Comparison of ENCODE assay signal across 9 cellular contexts in genomic region chr2:101327863-101328394, GRCh38. TPM values are rescaled to one million over a fixed set of nuclear protein-coding genes. Genes with fewer than 3 reads are reported as not detected.
A peak's percentile ranks its signal among the peaks of the same experiment; 100 is the strongest.
DNase-seq lines count a peak whose midpoint lies in the region; ATAC-seq, FAIRE-seq and TF ChIP-seq lines count a peak whose summit lies in the region.
"Had no signal": no experiment of that assay in that cellular context is flagged by ENCODE, and none has a peak within 500 bp of the region (broad histone marks: within the 10 kb centered on the region; RNA-seq: fewer than 3 reads in every experiment).

No MANE protein-coding gene starts in this region.

- H3K36me3 ChIP-seq in HepG2 (replicated peaks in 1 of 2; ENCODE audit: control insufficient read depth in 1 of 2, insufficient read depth in 2 of 2, low read length in 2 of 2): no peaks in the 10 kb centered on the region

- H3K4me3 ChIP-seq in right cardiac atrium (ENCODE audit: low read length): no peak overlapping the region
- H3K4me3 ChIP-seq in HepG2 (replicated peaks in 1 of 3; ENCODE audit: insufficient read depth in 1 of 3, low read depth in 2 of 3, low read length in 3 of 3): no peak overlapping the region

- H2AFZ ChIP-seq in HepG2 (ENCODE audit: low read length): peak overlapping the region; percentile 24

- no peak overlapping the region for H3K4me2 ChIP-seq in HepG2 (ENCODE audit: low read depth, low read length)

- H3K4me1 ChIP-seq in right cardiac atrium (ENCODE audit: control insufficient read depth, insufficient read depth, low read length) (peaks cover 2% of the 10 kb centered on the region), HepG2 (ENCODE audit: insufficient read depth, low read length) (peaks cover 53% of the 10 kb centered on the region)

- DNase-seq in right cardiac atrium (no peak), Right ventricle myocardium superior (no peak), T-cell (no peak), HepG2 (ENCODE audit: low spot score) (no peak), NCI-H2081 treated with DMSO at 0.1 percent for 48 hours (lab: John Stamatoyannopoulos, UW) (no peak), GM19240 (ENCODE audit: insufficient read length, low spot score) (no peak), NCI-H226 (no peak)

- FAIRE-seq in HepG2 (lab: Jason Lieb, UNC): no peak

- no peaks in the 10 kb centered on the region for H3K27me3 ChIP-seq in right cardiac atrium (ENCODE audit: control insufficient read depth, insufficient read depth)
- H3K27me3 ChIP-seq in HepG2 (ENCODE audit: control insufficient read depth in 1 of 2, insufficient read depth in 2 of 2, low read length in 2 of 2): no peaks in the 10 kb centered on the region

- intact Hi-C loops in right cardiac atrium (cut with DNase I) (no loop called here), Right ventricle myocardium superior (cut with DNase I) (no loop called here), HepG2 (cut with micrococcal nuclease; ENCODE audit: unreplicated experiment) (no loop called here)

- no TSS peak for BruUV-seq in HepG2 (replicated peaks; lab: Mats Ljungman, UMichigan)

- no peaks in the 10 kb centered on the region for H3K27me3 Mint-ChIP-seq in T-cell

- no peak overlapping the region for H3K4me3 Mint-ChIP-seq in T-cell

- H3K9me3 ChIP-seq in right cardiac atrium (ENCODE audit: control insufficient read depth, low read length): no peaks in the 10 kb centered on the region
- H3K9me3 ChIP-seq in HepG2 (ENCODE audit: low read length): peaks cover 9% of the 10 kb centered on the region

- no peaks in the 10 kb centered on the region for H4K20me1 ChIP-seq in HepG2 (ENCODE audit: insufficient read depth, low read length)

- in situ Hi-C loops in HepG2 (cut with HindIII; ENCODE audit: extremely low pct_ligation_motif_present, low pct_unique_long_range_greater_than_20kb): no loop called here

- no peaks in the 10 kb centered on the region for H3K79me2 ChIP-seq in HepG2 (ENCODE audit: insufficient read depth, low read length)

- no peak for TF ChIP-seq POLR2A in HepG2 (IDR thresholded peaks at IDR 0.05; ENCODE audit: insufficient read depth in 1 of 2, low read depth in 2 of 2, low read length in 2 of 2)
- TF ChIP-seq POLR2A in GM18505 (IDR thresholded peaks at IDR 0.05; ENCODE audit: borderline replicate concordance, extremely low read depth, insufficient read depth, insufficient read length): no peak

- no peaks in the 10 kb centered on the region for H3K36me3 Mint-ChIP-seq in T-cell

- no peak overlapping the region for H3K27ac Mint-ChIP-seq in T-cell

- WGBS in right cardiac atrium: 65% methylated on average over 5 of the region's 5 CpGs
- 85% methylated on average over 5 of the region's 5 CpGs for WGBS in HepG2 (ENCODE audit: low lambda C conversion rate)

- no peaks in the 10 kb centered on the region for H3K9me3 Mint-ChIP-seq in T-cell

- POLR2A ChIA-PET in T-cell (lab: Charles Lee): interaction anchor here (0.6 to 1.3 kb wide), 6 partner anchors 19 to 392 kb away, joined by 3 to 4 read pairs (median 4); partner anchors contain the start of genes RNF149 (in 1 of the 2) and RPL31 (in 1 of the 2)
- POLR2A ChIA-PET in HepG2 (lab: Yijun Ruan, JAX): no interaction called here

- H3K9ac ChIP-seq in HepG2 (ENCODE audit: insufficient read depth, low read depth, low read length): no peak overlapping the region

- TF ChIP-seq CTCF in HepG2 (CRISPR knock-in tag; IDR thresholded peaks at IDR 0.05): no peak

- H3K4me1 Mint-ChIP-seq in T-cell: peaks cover 11 to 14% (median 13%) of the 10 kb centered on the region in 3 donors

- TF ChIP-seq EP300 in HepG2 (IDR thresholded peaks at IDR 0.05; ENCODE audit: low read depth in 2 of 2, low read length in 2 of 2): no peak
- TF ChIP-seq EP300 in HepG2 (CRISPR knock-in tag; IDR thresholded peaks at IDR 0.05; ENCODE audit: borderline replicate concordance): no peak

- peak overlapping the region; percentile 17 for H3K27ac ChIP-seq in right cardiac atrium (ENCODE audit: low read length)
- H3K27ac ChIP-seq in HepG2 (ENCODE audit: extremely low read length, insufficient read depth, low read length): no peak overlapping the region

- CTCF ChIA-PET in T-cell (lab: Charles Lee): interaction anchor here in 1 of 2 donors (0.7 to 1.6 kb wide), 8 partner anchors 14 to 500 kb away, joined by 3 to 8 read pairs (median 3); partner anchors contain the start of genes CREG2 and RNF149
- CTCF ChIA-PET in HepG2 (lab: Yijun Ruan, JAX; ENCODE audit: low intra/inter-chr PET ratio, low total read pairs): no interaction called here

- TF ChIP-seq RAD21 in HepG2 (CRISPR knock-in tag; IDR thresholded peaks at IDR 0.05): no peak

- no peak for ATAC-seq in right cardiac atrium
- ATAC-seq in Right ventricle myocardium superior (ENCODE audit: poor library complexity): no peak
- ATAC-seq in T-cell (replicated peaks in 1 of 4): peak; percentile 13 to 40 (median 25)
- ATAC-seq in HepG2: no peak
- ATAC-seq in GM18505 (IDR thresholded peaks at IDR 0.05; ENCODE audit: unreplicated experiment): no peak

TF ChIP-seq in HepG2, 621 proteins besides CTCF, POLR2A, EP300 and RAD21:
- TF ChIP-seq PCBP2 (optimal IDR thresholded peaks at IDR 0.05; ENCODE audit: low read depth, low read length, poor library complexity, severe bottlenecking) (peak; percentile 58), ZNF556 (CRISPR knock-in tag; IDR thresholded peaks at IDR 0.05; ENCODE audit: borderline replicate concordance) (no peak)

RNA-seq across cellular contexts. Expression of gene RNF149, which starts 19.4 kb away (rescaled TPM):
- total RNA-seq in right cardiac atrium: 10 to 100 TPM; 18.0 to 40.6 (median 23.2) TPM
- 22.7 TPM for polyA plus RNA-seq in right cardiac atrium
- total RNA-seq in Right ventricle myocardium superior: 14.0 TPM
- total RNA-seq in T-cell: 100 to 1,000 TPM; 114 to 139 (median 123) TPM
- 45.7 and 109 TPM in 2 replicates for total RNA-seq in HepG2 (2016; rRNA removed; fragmentation: Illumina TruSeq; extraction: Trizol)
- 31.6 and 37.7 TPM in 2 replicates for total RNA-seq in HepG2 (2016; cell fraction: cytosol; rRNA removed; fragmentation: Illumina TruSeq; extraction: Trizol; ENCODE audit: low read depth)
- 40.9 and 111 TPM in 2 replicates for total RNA-seq in HepG2 (2016; cell fraction: insoluble cytoplasmic fraction; rRNA removed; fragmentation: Illumina TruSeq; extraction: Trizol)
- 40.3 and 50.9 TPM in 2 replicates for total RNA-seq in HepG2 (2016; cell fraction: membrane; rRNA removed; fragmentation: Illumina TruSeq; extraction: Trizol)
- 138 and 175 TPM in 2 replicates for total RNA-seq in HepG2 (2016; cell fraction: nucleus; rRNA removed; fragmentation: Illumina TruSeq; extraction: Trizol)
- polyA plus RNA-seq in HepG2 (2011; rRNA removed): 87.2 and 87.6 TPM in 2 replicates
- 33.2 and 46.3 TPM in 2 replicates for polyA plus RNA-seq in HepG2 (2011; cell fraction: cytosol; rRNA removed)
- polyA plus RNA-seq in HepG2 (2011; cell fraction: nucleus; rRNA removed): 67.6 and 82.1 TPM in 2 replicates
- polyA plus RNA-seq in HepG2 (2012): 91.6 and 103 TPM in 2 replicates
- 12.2 and 15.7 TPM in 2 replicates for polyA plus RNA-seq in HepG2 (2016; cell fraction: cytosol; fragmentation: Illumina TruSeq; extraction: Trizol; ENCODE audit: low read depth)
- polyA plus RNA-seq in HepG2 (2016; cell fraction: insoluble cytoplasmic fraction; fragmentation: Illumina TruSeq; extraction: Trizol; ENCODE audit: low read depth): 37.5 and 38.4 TPM in 2 replicates
- 22.7 and 27.3 TPM in 2 replicates for polyA plus RNA-seq in HepG2 (2016; cell fraction: membrane; fragmentation: Illumina TruSeq; extraction: Trizol; ENCODE audit: low read depth)
- polyA plus RNA-seq in HepG2 (2016; cell fraction: nucleus; fragmentation: Illumina TruSeq; extraction: Trizol; ENCODE audit: insufficient read depth, low read depth): 273 and 274 TPM in 2 replicates
- 41.3 and 47.7 TPM in 2 replicates for polyA minus RNA-seq in HepG2 (2011; rRNA and poly(A)+ RNA removed; ENCODE audit: low replicate concordance)
- 41.9 and 57.0 TPM in 2 replicates for polyA minus RNA-seq in HepG2 (2011; cell fraction: cytosol; rRNA and poly(A)+ RNA removed)
- polyA minus RNA-seq in HepG2 (2011; cell fraction: nucleus; rRNA and poly(A)+ RNA removed): 147 and 171 TPM in 2 replicates

RNA-seq across cellular contexts. Expression of gene CREG2, which starts 59.4 kb away (rescaled TPM):
- total RNA-seq in right cardiac atrium (1 to 10 TPM in 1 of 4 donors, under 1 TPM in 3; 0.17 to 1.0 (median 0.29) TPM), Right ventricle myocardium superior (not detected), T-cell (under 1 TPM in 1 of 5 donors, not detected in 4; 0.13 TPM), HepG2 (2016; rRNA removed; fragmentation: Illumina TruSeq; extraction: Trizol) (0.18 TPM in 1 of 2 replicates, not detected in the other)
- polyA plus RNA-seq in right cardiac atrium (0.14 TPM), HepG2 (2011; rRNA removed) (0.20 and 0.26 TPM in 2 replicates)
- not detected in 2 replicates for total RNA-seq in HepG2 (2016; cell fraction: cytosol; rRNA removed; fragmentation: Illumina TruSeq; extraction: Trizol; ENCODE audit: low read depth)
- 0.13 TPM in 1 of 2 replicates, not detected in the other for total RNA-seq in HepG2 (2016; cell fraction: insoluble cytoplasmic fraction; rRNA removed; fragmentation: Illumina TruSeq; extraction: Trizol)
- total RNA-seq in HepG2 (2016; cell fraction: membrane; rRNA removed; fragmentation: Illumina TruSeq; extraction: Trizol): 0.28 TPM in 1 of 2 replicates, not detected in the other
- not detected in 2 replicates for total RNA-seq in HepG2 (2016; cell fraction: nucleus; rRNA removed; fragmentation: Illumina TruSeq; extraction: Trizol)
- 0.43 and 0.49 TPM in 2 replicates for polyA plus RNA-seq in HepG2 (2011; cell fraction: cytosol; rRNA removed)
- 0.14 and 0.26 TPM in 2 replicates for polyA plus RNA-seq in HepG2 (2011; cell fraction: nucleus; rRNA removed)
- 0.08 and 0.29 TPM in 2 replicates for polyA plus RNA-seq in HepG2 (2012)
- 0.20 TPM in 1 of 2 replicates, not detected in the other for polyA plus RNA-seq in HepG2 (2016; cell fraction: cytosol; fragmentation: Illumina TruSeq; extraction: Trizol; ENCODE audit: low read depth)
- not detected in 2 replicates for polyA plus RNA-seq in HepG2 (2016; cell fraction: insoluble cytoplasmic fraction; fragmentation: Illumina TruSeq; extraction: Trizol; ENCODE audit: low read depth)
- polyA plus RNA-seq in HepG2 (2016; cell fraction: membrane; fragmentation: Illumina TruSeq; extraction: Trizol; ENCODE audit: low read depth): 0.47 TPM in 1 of 2 replicates, not detected in the other
- not detected in 2 replicates for polyA plus RNA-seq in HepG2 (2016; cell fraction: nucleus; fragmentation: Illumina TruSeq; extraction: Trizol; ENCODE audit: insufficient read depth, low read depth)
- 40.8 TPM in 1 of 2 replicates, not detected in the other for polyA minus RNA-seq in HepG2 (2011; rRNA and poly(A)+ RNA removed; ENCODE audit: low replicate concordance)
- 0.99 TPM in 1 of 2 replicates, not detected in the other for polyA minus RNA-seq in HepG2 (2011; cell fraction: cytosol; rRNA and poly(A)+ RNA removed)
- polyA minus RNA-seq in HepG2 (2011; cell fraction: nucleus; rRNA and poly(A)+ RNA removed): not detected in 2 replicates
- total RNA-seq: lower leg skin had no signal

Comparison
In these comparisons a context has a peak if more than half of its experiments do, and no peak if none do; other contexts are left out.
1. ATAC-seq: peak in T-cell (4 of 4); none in right cardiac atrium (0 of 2), Right ventricle myocardium superior (single experiment), HepG2 (single experiment) and GM18505 (single experiment).